In the genomic region with DNA sequence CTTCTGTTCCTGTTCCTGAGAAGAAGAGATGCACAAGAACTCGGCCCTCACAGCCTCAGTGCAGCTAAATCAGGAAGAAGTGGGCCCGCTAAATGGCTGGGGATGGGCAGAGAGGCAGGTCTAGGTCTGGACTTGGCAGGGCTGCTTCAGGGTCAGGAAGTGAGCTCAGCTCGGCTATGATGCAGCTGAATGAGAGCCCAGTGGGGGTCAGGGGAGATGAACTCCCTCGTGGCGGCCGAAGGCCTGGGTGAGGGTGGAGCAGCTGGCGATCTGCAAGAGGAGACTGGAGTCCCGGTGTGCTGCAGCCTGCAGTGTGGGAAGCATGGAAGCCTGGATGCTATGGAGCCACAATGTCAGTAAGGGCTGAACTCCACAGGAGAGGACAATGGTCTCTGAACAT, we compare ENCODE assay signal across 19 cellular contexts.
DNase-seq lines count a peak whose midpoint lies in the region; ATAC-seq and TF ChIP-seq lines count a peak whose summit lies in the region.
"Had no signal": no experiment of that assay in that cellular context is flagged by ENCODE, and none has a peak within 500 bp of the region (broad histone marks: within the 10 kb centered on the region; RNA-seq: fewer than 3 reads in every experiment).

No MANE protein-coding gene starts in this region.

- DNase-seq in H9, result peak; percentile 51
- DNase-seq in RPMI7951 (ENCODE audit: low read depth), result peak; percentile 37
- no peak for DNase-seq in endothelial cell (ENCODE audit: low spot score)
- peak; percentile 28 for DNase-seq in mesendoderm
- DNase-seq in NCI-H2171 (lab: John Stamatoyannopoulos, UW), result no peak
- no peak for DNase-seq in stimulated activated naive CD8-positive, alpha-beta T cell treated with anti-CD3 and anti-CD28 coated beads, Interleukin-15, amount 100 ng/mL, for 72 hours
- DNase-seq in HFFc6, result no peak
- DNase-seq: 8988T; BE2C; CD4-positive, CD25-positive, alpha-beta regulatory T cell; COR-L47; GDM1; NCI-H1105; NCI-H1694 treated with DMSO at 0.1 percent for 48 hours; NCI-H510A treated with DMSO at 0.1 percent for 48 hours; RPMI8226; SIG-M5 had no signal

- H3K14ac ChIP-seq in H9 (ENCODE audit: insufficient read depth, low read length), result no peak overlapping the region

- H2AK5ac ChIP-seq in H9 (ENCODE audit: insufficient read length, low read length), result no peak overlapping the region
- no peak overlapping the region for H2AK5ac ChIP-seq in mesendoderm (ENCODE audit: low read length)

- no peak overlapping the region for H3K4ac ChIP-seq in H9 (ENCODE audit: low read depth, low read length)
- H3K4ac ChIP-seq in mesendoderm (ENCODE audit: low read depth, low read length), result no peak overlapping the region

- no peaks in the 10 kb centered on the region for H3K23me2 ChIP-seq in H9 (ENCODE audit: insufficient read length, low read depth, low read length, poor library complexity, severe bottlenecking)

- H3K9me3 ChIP-seq in H9 (ENCODE audit: control insufficient read depth, low read depth, low read length), result no peaks in the 10 kb centered on the region
- H3K9me3 ChIP-seq: BE2C, HAP-1 had no signal

- H3K4me3 Mint-ChIP-seq in H9 (no peak overlapping the region), endothelial cell (ENCODE audit: unreplicated experiment) (no peak overlapping the region), HFFc6 (no peak overlapping the region)
- H3K4me3 Mint-ChIP-seq in stimulated activated naive CD8-positive, alpha-beta T cell treated with anti-CD3 and anti-CD28 coated beads, Interleukin-15, amount 100 ng/mL, for 72 hours, result no peak overlapping the region
- H3K4me3 Mint-ChIP-seq: CD4-positive, CD25-positive, alpha-beta regulatory T cell had no signal

- H3K27me3 ChIP-seq in H9 (ENCODE audit: insufficient read depth, low read length), result no peaks in the 10 kb centered on the region
- H3K27me3 ChIP-seq in mesendoderm (ENCODE audit: insufficient read depth, low read length, poor library complexity), result no peaks in the 10 kb centered on the region
- H3K27me3 ChIP-seq: BE2C had no signal

- no peak overlapping the region for H3T11ph ChIP-seq in H9 (ENCODE audit: low read length)

- H2BK15ac ChIP-seq in H9 (ENCODE audit: low read depth, low read length) (no peak overlapping the region), mesendoderm (replicated peaks; ENCODE audit: low read depth) (no peak overlapping the region)

- no peaks in the 10 kb centered on the region for H3K36me3 ChIP-seq in mesendoderm (ENCODE audit: control insufficient read depth, insufficient read depth, low read length)
- H3K36me3 ChIP-seq: BE2C, HAP-1 had no signal

- H4K8ac ChIP-seq in H9 (replicated peaks; ENCODE audit: insufficient read length, low read depth, low read length) (no peak overlapping the region), mesendoderm (ENCODE audit: low read depth, low read length) (no peak overlapping the region)

- H3K4me2 ChIP-seq in H9 (ENCODE audit: insufficient read depth, insufficient read length, low read length) (no peak overlapping the region), mesendoderm (ENCODE audit: low read length) (no peak overlapping the region)

- H3K56ac ChIP-seq in H9 (ENCODE audit: insufficient read length, low read depth, low read length) (no peak overlapping the region), mesendoderm (ENCODE audit: low read length) (no peak overlapping the region)

- H2BK12ac ChIP-seq in H9 (ENCODE audit: insufficient read length, low read depth, low read length), result no peak overlapping the region

- no peaks in the 10 kb centered on the region for H3K9me3 Mint-ChIP-seq in H9
- H3K9me3 Mint-ChIP-seq in endothelial cell (ENCODE audit: unreplicated experiment), result peaks cover 4% of the 10 kb centered on the region
- H3K9me3 Mint-ChIP-seq in stimulated activated naive CD8-positive, alpha-beta T cell treated with anti-CD3 and anti-CD28 coated beads, Interleukin-15, amount 100 ng/mL, for 72 hours, result peaks cover 0 to 4% of the 10 kb centered on the region in 2 donors
- H3K9me3 Mint-ChIP-seq in HFFc6, result no peaks in the 10 kb centered on the region

- H3K9ac ChIP-seq in H9 (ENCODE audit: extremely low read depth, insufficient read length, low read length), result no peak overlapping the region
- no peak overlapping the region for H3K9ac ChIP-seq in mesendoderm (ENCODE audit: low read length)

- H3K27ac ChIP-seq in H9 (ENCODE audit: insufficient read length, low read depth, low read length), result no peak overlapping the region
- no peak overlapping the region for H3K27ac ChIP-seq in mesendoderm (ENCODE audit: low read depth, low read length)

- H3K79me1 ChIP-seq in H9 (ENCODE audit: insufficient read depth, low read depth, low read length, poor library complexity, severe bottlenecking) (no peaks in the 10 kb centered on the region), mesendoderm (ENCODE audit: low read length) (no peaks in the 10 kb centered on the region)

- H3K27me3 Mint-ChIP-seq in H9 (ENCODE audit: low read depth), result peaks cover 10% of the 10 kb centered on the region
- H3K27me3 Mint-ChIP-seq in endothelial cell (ENCODE audit: unreplicated experiment), result peaks cover 7% of the 10 kb centered on the region
- H3K27me3 Mint-ChIP-seq in stimulated activated naive CD8-positive, alpha-beta T cell treated with anti-CD3 and anti-CD28 coated beads, Interleukin-15, amount 100 ng/mL, for 72 hours, result peaks cover 1% of the 10 kb centered on the region
- H3K27me3 Mint-ChIP-seq in HFFc6 (ENCODE audit: insufficient read depth), result no peaks in the 10 kb centered on the region

- no peak overlapping the region for H2BK20ac ChIP-seq in H9 (ENCODE audit: low read depth, low read length, poor library complexity, severe bottlenecking)

- H3K4me1 ChIP-seq in H9 (ENCODE audit: insufficient read depth, low read length) (peaks cover 12% of the 10 kb centered on the region), mesendoderm (ENCODE audit: control insufficient read depth, low read depth, low read length) (peaks cover 13% of the 10 kb centered on the region)
- H3K4me1 ChIP-seq: BE2C, HAP-1 had no signal

- H4K91ac ChIP-seq in H9 (ENCODE audit: insufficient read length, low read depth, low read length), result no peak overlapping the region

- H3K36me3 Mint-ChIP-seq in H9 (ENCODE audit: insufficient read depth in 1 of 3, low read depth in 3 of 3) (no peaks in the 10 kb centered on the region), endothelial cell (ENCODE audit: low read depth, unreplicated experiment) (peaks cover 3% of the 10 kb centered on the region), HFFc6 (ENCODE audit: low read depth) (no peaks in the 10 kb centered on the region)
- H3K36me3 Mint-ChIP-seq: CD4-positive, CD25-positive, alpha-beta regulatory T cell had no signal

- no peak for ATAC-seq in GM18873 (IDR thresholded peaks at IDR 0.05; ENCODE audit: low FRiP score, unreplicated experiment)
- ATAC-seq in stimulated activated naive CD8-positive, alpha-beta T cell treated with anti-CD3 and anti-CD28 coated beads, Interleukin-15, amount 100 ng/mL, for 72 hours, result no peak

- H3K79me2 ChIP-seq in H9 (ENCODE audit: insufficient read depth, low read length) (no peaks in the 10 kb centered on the region), mesendoderm (ENCODE audit: control insufficient read depth, insufficient read depth, low read length) (no peaks in the 10 kb centered on the region)

- no peak overlapping the region for H2BK5ac ChIP-seq in H9 (ENCODE audit: insufficient read length, low read length)
- no peak overlapping the region for H2BK5ac ChIP-seq in mesendoderm (ENCODE audit: low read length)

- no peaks in the 10 kb centered on the region for H4K20me1 ChIP-seq in H9 (ENCODE audit: control insufficient read depth, insufficient read depth, insufficient read length)

- WGBS in H9 (ENCODE audit: extremely low coverage, insufficient read length, low lambda C conversion rate), result no CpG with 5 or more reads among the region's 8 CpGs
- no CpG with 5 or more reads among the region's 8 CpGs for WGBS in mesendoderm (ENCODE audit: extremely low coverage, insufficient coverage, low lambda C conversion rate)

- H4K5ac ChIP-seq in H9 (ENCODE audit: insufficient read length, low read depth, low read length), result no peak overlapping the region
- no peak overlapping the region for H4K5ac ChIP-seq in mesendoderm (ENCODE audit: low read length)

- H3K23ac ChIP-seq in H9 (ENCODE audit: insufficient read length, low read depth, low read length) (no peak overlapping the region), mesendoderm (ENCODE audit: low read length) (no peak overlapping the region)

- H3K4me1 Mint-ChIP-seq in H9, result peaks cover 40 to 42% of the 10 kb centered on the region in 2 experiments
- H3K4me1 Mint-ChIP-seq in endothelial cell (ENCODE audit: unreplicated experiment), result peaks cover 41% of the 10 kb centered on the region
- no peaks in the 10 kb centered on the region for H3K4me1 Mint-ChIP-seq in stimulated activated naive CD8-positive, alpha-beta T cell treated with anti-CD3 and anti-CD28 coated beads, Interleukin-15, amount 100 ng/mL, for 72 hours
- H3K4me1 Mint-ChIP-seq in HFFc6 (ENCODE audit: low read depth), result peaks cover 18% of the 10 kb centered on the region
- H3K4me1 Mint-ChIP-seq: CD4-positive, CD25-positive, alpha-beta regulatory T cell had no signal

- H2AFZ ChIP-seq in H9 (ENCODE audit: low read length), result no peak overlapping the region

- peak overlapping the region in 1 of 3 experiments; percentile 27; a peak in 1 of 7 replicates for H3K27ac Mint-ChIP-seq in H9
- H3K27ac Mint-ChIP-seq in endothelial cell (ENCODE audit: unreplicated experiment), result peak overlapping the region; percentile 54
- no peak overlapping the region for H3K27ac Mint-ChIP-seq in stimulated activated naive CD8-positive, alpha-beta T cell treated with anti-CD3 and anti-CD28 coated beads, Interleukin-15, amount 100 ng/mL, for 72 hours
- no peak overlapping the region for H3K27ac Mint-ChIP-seq in HFFc6

- H3K18ac ChIP-seq in H9 (ENCODE audit: insufficient read length, low read depth, low read length) (no peak overlapping the region), mesendoderm (ENCODE audit: low read length) (no peak overlapping the region)

- no peak overlapping the region for H2BK120ac ChIP-seq in H9 (ENCODE audit: low read depth, low read length, poor library complexity, severe bottlenecking)
- no peak overlapping the region for H2BK120ac ChIP-seq in mesendoderm (ENCODE audit: low read depth, low read length)

- no peak for TF ChIP-seq CTCF in H9 (conservative IDR thresholded peaks at IDR 0.05)
- TF ChIP-seq CTCF in endothelial cell (IDR thresholded peaks at IDR 0.05; ENCODE audit: unreplicated experiment), result no peak
- no peak for TF ChIP-seq CTCF in HFFc6 (IDR thresholded peaks at IDR 0.05)

- H3K4me3 ChIP-seq in mesendoderm (ENCODE audit: low read length), result no peak overlapping the region
- H3K4me3 ChIP-seq: HAP-1 had no signal

Comparison
In these comparisons a context has a peak if more than half of its experiments do, and no peak if none do; other contexts are left out.
1. DNase-seq: peak in H9 (single experiment), RPMI7951 (single experiment) and mesendoderm (single experiment); none in endothelial cell (single experiment), NCI-H2171 (single experiment), stimulated activated naive CD8-positive, alpha-beta T cell treated with anti-CD3 and anti-CD28 coated beads, Interleukin-15, amount 100 ng/mL, for 72 hours (0 of 2) and HFFc6 (single experiment).